ENCODE assay signal across 1 cellular context in the genomic region with DNA sequence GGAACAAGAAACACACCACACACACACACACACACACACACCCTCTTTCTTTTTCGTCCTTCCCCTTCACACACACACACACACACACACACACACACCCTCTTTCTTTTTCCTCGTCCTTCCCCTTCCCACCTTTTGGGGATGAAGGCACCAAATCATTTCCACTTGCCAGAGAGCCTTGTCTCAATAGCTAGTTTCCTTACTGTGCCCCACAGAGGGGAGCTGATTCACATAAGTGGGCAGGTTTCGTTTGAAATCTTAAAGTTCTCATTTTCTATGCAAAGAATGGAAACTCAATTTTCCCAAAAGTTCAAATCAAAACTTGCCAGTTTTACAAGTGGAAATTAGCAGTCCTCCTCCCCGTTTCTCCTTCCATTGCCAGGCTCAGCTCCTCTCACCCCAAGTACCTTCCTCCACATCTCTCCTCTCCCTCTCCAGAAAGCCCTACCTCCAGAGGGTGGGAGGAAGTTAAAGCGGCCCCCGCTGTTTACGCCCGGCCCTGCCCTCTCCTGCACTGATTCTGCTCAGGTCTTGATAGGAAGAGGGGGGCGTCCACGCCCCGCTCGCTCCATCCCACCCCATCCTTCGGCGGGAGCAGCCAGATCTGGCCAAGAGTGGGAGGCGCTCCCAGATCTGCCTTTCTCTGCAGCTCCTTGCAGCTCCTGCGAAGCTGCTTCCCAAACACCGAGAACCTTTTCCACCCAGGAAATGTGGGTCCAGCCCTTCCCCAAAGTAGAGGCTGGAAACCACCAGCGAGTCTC.
TF ChIP-seq lines count a peak whose summit lies in the region.

No MANE protein-coding gene starts in this region.

TF ChIP-seq in HepG2, 621 proteins besides CTCF, POLR2A, EP300 and RAD21 (continued from another document):
- TF ChIP-seq, protein P1, sequence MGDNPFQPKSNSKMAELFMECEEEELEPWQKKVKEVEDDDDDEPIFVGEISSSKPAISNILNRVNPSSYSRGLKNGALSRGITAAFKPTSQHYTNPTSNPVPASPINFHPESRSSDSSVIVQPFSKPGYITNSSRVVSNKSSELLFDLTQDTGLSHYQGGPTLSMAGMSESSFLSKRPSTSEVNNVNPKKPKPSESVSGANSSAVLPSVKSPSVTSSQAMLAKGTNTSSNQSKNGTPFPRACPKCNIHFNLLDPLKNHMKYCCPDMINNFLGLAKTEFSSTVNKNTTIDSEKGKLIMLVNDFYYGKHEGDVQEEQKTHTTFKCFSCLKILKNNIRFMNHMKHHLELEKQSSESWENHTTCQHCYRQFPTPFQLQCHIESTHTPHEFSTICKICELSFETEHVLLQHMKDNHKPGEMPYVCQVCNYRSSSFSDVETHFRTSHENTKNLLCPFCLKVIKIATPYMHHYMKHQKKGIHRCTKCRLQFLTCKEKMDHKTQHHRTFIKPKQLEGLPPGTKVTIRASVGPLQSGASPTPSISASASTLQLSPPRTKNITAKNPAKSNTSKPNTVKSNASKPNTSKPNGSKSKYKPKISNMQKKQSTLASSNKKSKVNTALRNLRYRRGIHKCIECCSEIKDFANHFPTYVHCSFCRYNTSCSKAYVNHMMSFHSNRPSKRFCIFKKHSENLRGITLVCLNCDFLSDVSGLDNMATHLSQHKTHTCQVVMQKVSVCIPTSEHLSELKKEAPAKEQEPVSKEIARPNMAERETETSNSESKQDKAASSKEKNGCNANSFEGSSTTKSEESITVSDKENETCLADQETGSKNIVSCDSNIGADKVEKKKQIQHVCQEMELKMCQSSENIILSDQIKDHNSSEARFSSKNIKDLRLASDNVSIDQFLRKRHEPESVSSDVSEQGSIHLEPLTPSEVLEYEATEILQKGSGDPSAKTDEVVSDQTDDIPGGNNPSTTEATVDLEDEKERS (CRISPR knock-in tag; IDR thresholded peaks at IDR 0.05), result no peak
- TF ChIP-seq ATM (IDR thresholded peaks at IDR 0.05; ENCODE audit: borderline replicate concordance) (no peak), FLYWCH1 (CRISPR knock-in tag; IDR thresholded peaks at IDR 0.05) (no peak), SSRP1 (CRISPR knock-in tag; IDR thresholded peaks at IDR 0.05) (no peak), ZNF724P (CRISPR knock-in tag; IDR thresholded peaks at IDR 0.05; ENCODE audit: borderline replicate concordance) (no peak), JARID2 (CRISPR knock-in tag; IDR thresholded peaks at IDR 0.05; ENCODE audit: insufficient replicate concordance) (no peak), POLR2AphosphoS2 (IDR thresholded peaks at IDR 0.05; ENCODE audit: low read depth, low read length) (no peak), ZNF841 (CRISPR knock-in tag; IDR thresholded peaks at IDR 0.05; ENCODE audit: borderline replicate concordance) (no peak)
- TF ChIP-seq, protein P2, sequence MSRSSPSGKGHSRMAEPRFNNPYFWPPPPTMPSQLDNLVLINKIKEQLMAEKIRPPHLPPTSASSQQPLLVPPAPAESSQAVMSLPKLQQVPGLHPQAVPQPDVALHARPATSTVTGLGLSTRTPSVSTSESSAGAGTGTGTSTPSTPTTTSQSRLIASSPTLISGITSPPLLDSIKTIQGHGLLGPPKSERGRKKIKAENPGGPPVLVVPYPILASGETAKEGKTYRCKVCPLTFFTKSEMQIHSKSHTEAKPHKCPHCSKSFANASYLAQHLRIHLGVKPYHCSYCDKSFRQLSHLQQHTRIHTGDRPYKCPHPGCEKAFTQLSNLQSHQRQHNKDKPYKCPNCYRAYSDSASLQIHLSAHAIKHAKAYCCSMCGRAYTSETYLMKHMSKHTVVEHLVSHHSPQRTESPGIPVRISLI (CRISPR knock-in tag; IDR thresholded peaks at IDR 0.05; ENCODE audit: borderline replicate concordance), result no peak
- TF ChIP-seq, protein P3, sequence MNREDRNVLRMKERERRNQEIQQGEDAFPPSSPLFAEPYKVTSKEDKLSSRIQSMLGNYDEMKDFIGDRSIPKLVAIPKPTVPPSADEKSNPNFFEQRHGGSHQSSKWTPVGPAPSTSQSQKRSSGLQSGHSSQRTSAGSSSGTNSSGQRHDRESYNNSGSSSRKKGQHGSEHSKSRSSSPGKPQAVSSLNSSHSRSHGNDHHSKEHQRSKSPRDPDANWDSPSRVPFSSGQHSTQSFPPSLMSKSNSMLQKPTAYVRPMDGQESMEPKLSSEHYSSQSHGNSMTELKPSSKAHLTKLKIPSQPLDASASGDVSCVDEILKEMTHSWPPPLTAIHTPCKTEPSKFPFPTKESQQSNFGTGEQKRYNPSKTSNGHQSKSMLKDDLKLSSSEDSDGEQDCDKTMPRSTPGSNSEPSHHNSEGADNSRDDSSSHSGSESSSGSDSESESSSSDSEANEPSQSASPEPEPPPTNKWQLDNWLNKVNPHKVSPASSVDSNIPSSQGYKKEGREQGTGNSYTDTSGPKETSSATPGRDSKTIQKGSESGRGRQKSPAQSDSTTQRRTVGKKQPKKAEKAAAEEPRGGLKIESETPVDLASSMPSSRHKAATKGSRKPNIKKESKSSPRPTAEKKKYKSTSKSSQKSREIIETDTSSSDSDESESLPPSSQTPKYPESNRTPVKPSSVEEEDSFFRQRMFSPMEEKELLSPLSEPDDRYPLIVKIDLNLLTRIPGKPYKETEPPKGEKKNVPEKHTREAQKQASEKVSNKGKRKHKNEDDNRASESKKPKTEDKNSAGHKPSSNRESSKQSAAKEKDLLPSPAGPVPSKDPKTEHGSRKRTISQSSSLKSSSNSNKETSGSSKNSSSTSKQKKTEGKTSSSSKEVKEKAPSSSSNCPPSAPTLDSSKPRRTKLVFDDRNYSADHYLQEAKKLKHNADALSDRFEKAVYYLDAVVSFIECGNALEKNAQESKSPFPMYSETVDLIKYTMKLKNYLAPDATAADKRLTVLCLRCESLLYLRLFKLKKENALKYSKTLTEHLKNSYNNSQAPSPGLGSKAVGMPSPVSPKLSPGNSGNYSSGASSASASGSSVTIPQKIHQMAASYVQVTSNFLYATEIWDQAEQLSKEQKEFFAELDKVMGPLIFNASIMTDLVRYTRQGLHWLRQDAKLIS (CRISPR knock-in tag; IDR thresholded peaks at IDR 0.05), result no peak
